ENCODE assay signal across 22 cellular contexts in the genomic region with DNA sequence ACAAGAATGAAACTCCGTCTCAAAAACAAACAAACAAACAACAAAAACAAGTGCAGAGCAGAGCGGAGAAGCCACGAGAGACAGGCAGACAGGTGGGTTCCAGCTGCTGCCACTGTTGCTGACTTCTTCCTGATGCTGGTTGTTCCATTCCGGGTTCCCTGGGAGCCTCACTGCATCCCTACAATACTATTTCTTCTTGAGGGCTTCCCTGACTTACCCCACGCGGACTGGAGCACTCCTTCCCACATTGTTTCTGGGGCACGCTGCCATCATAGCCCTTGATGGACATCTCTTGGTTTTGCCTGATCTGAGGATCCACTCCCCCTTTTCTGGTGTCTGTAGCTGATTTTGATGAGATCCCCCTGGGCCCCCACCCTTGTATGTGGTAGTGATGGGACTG. TPM values are rescaled to one million over a fixed set of nuclear protein-coding genes. Genes with fewer than 3 reads are reported as not detected.
DNase-seq lines count a peak whose midpoint lies in the region; ATAC-seq and TF ChIP-seq lines count a peak whose summit lies in the region.
"Had no signal": no experiment of that assay in that cellular context is flagged by ENCODE, and none has a peak within 500 bp of the region (broad histone marks: within the 10 kb centered on the region; RNA-seq: fewer than 3 reads in every experiment).

No MANE protein-coding gene starts in this region.

- H3K27ac Mint-ChIP-seq in activated naive CD4-positive, alpha-beta T cell treated with anti-CD3 and anti-CD28 coated beads, Interleukin-2, amount 10 ng/mL, durations not matched to agents 7 days and 5 days, result peak overlapping the region; percentile 50
- H3K27ac Mint-ChIP-seq in chondrocyte (ENCODE audit: unreplicated experiment) (no peak overlapping the region), endodermal cell (no peak overlapping the region)
- H3K27ac Mint-ChIP-seq: CD4-positive, alpha-beta T cell had no signal

- no peak overlapping the region for H3K4me3 Mint-ChIP-seq in activated naive CD4-positive, alpha-beta T cell treated with anti-CD3 and anti-CD28 coated beads, Interleukin-2, amount 10 ng/mL, durations not matched to agents 7 days and 5 days
- H3K4me3 Mint-ChIP-seq in chondrocyte (ENCODE audit: unreplicated experiment) (no peak overlapping the region), endodermal cell (no peak overlapping the region)
- H3K4me3 Mint-ChIP-seq: CD4-positive, alpha-beta T cell; CD8-positive, alpha-beta memory T cell had no signal

- H3K36me3 Mint-ChIP-seq in activated naive CD4-positive, alpha-beta T cell treated with anti-CD3 and anti-CD28 coated beads, Interleukin-2, amount 10 ng/mL, durations not matched to agents 7 days and 5 days, result peaks cover 2% of the 10 kb centered on the region
- H3K36me3 Mint-ChIP-seq in chondrocyte (ENCODE audit: low read depth) (peaks cover 2% of the 10 kb centered on the region), endodermal cell (ENCODE audit: low read depth) (no peaks in the 10 kb centered on the region)
- H3K36me3 Mint-ChIP-seq: CD8-positive, alpha-beta memory T cell had no signal

- H3K9me3 ChIP-seq in endodermal cell (ENCODE audit: control insufficient read depth, low read length), result no peaks in the 10 kb centered on the region
- H3K9me3 ChIP-seq: BE2C; BLaER1 treated with 17β-estradiol and CSF1 and Interleukin-3, amounts not matched to agents 10 nM and 100 nM had no signal

- TF ChIP-seq CTCF in chondrocyte (IDR thresholded peaks at IDR 0.05), result no peak
- TF ChIP-seq CTCF in endodermal cell (conservative IDR thresholded peaks at IDR 0.05), result no peak

- H3K4me1 ChIP-seq in endodermal cell (ENCODE audit: control insufficient read depth, insufficient read depth, low read length), result peaks cover 14% of the 10 kb centered on the region
- H3K4me1 ChIP-seq: BE2C had no signal

- H3K4me1 Mint-ChIP-seq in activated naive CD4-positive, alpha-beta T cell treated with anti-CD3 and anti-CD28 coated beads, Interleukin-2, amount 10 ng/mL, durations not matched to agents 7 days and 5 days, result peaks cover 3% of the 10 kb centered on the region
- H3K4me1 Mint-ChIP-seq in chondrocyte (ENCODE audit: low read depth) (peaks cover 8% of the 10 kb centered on the region), endodermal cell (peaks cover 49% of the 10 kb centered on the region)

- no peak for DNase-seq in activated naive CD4-positive, alpha-beta T cell treated with anti-CD3 and anti-CD28 coated beads, Interleukin-2, amount 10 ng/mL, durations not matched to agents 7 days and 5 days
- no peak for DNase-seq in activated naive CD4-positive, alpha-beta T cell treated with anti-CD3 and anti-CD28 coated beads, Interleukin-2, amount 50 U/mL, for 16 hours
- DNase-seq in chondrocyte (ENCODE audit: low spot score), result peak; percentile 10
- DNase-seq in posterior vena cava (ENCODE audit: low spot score), result peak; percentile 56
- DNase-seq in endodermal cell, result no peak
- DNase-seq: AML-193; BE2C; CD4-positive, alpha-beta T cell; CD8-positive, alpha-beta memory T cell; DMS 273 treated with DMSO at 0.1 percent for 48 hours; DMS79; EL; GDM1; GM23248; H7 had no signal

- H3K4me3 ChIP-seq in endodermal cell (ENCODE audit: low read length), result no peak overlapping the region
- H3K4me3 ChIP-seq: BLaER1 treated with 17β-estradiol and CSF1 and Interleukin-3, amounts not matched to agents 10 nM and 100 nM; GM12878; GM23248 had no signal

- H3K9ac ChIP-seq in endodermal cell (ENCODE audit: extremely low read depth, low read length, poor library complexity, severe bottlenecking), result no peak overlapping the region
- H3K9ac ChIP-seq: BLaER1 treated with 17β-estradiol and CSF1 and Interleukin-3, amounts not matched to agents 10 nM and 100 nM; GM23248 had no signal

- H3K9me3 Mint-ChIP-seq in activated naive CD4-positive, alpha-beta T cell treated with anti-CD3 and anti-CD28 coated beads, Interleukin-2, amount 10 ng/mL, durations not matched to agents 7 days and 5 days, result no peaks in the 10 kb centered on the region
- H3K9me3 Mint-ChIP-seq in chondrocyte (ENCODE audit: low read depth) (no peaks in the 10 kb centered on the region), endodermal cell (no peaks in the 10 kb centered on the region)
- H3K9me3 Mint-ChIP-seq: CD4-positive, alpha-beta T cell; CD8-positive, alpha-beta memory T cell had no signal

- no peak overlapping the region for H3K27ac ChIP-seq in endodermal cell (ENCODE audit: low read depth, low read length)
- H3K27ac ChIP-seq: 22Rv1; BLaER1 treated with 17β-estradiol and CSF1 and Interleukin-3, amounts not matched to agents 10 nM and 100 nM; GM23248 had no signal

- intact Hi-C loops in posterior vena cava (cut with DNase I), result no loop called here

- ATAC-seq in GM18502 (IDR thresholded peaks at IDR 0.05; ENCODE audit: poor library complexity, unreplicated experiment), result no peak
- ATAC-seq: GM12878, HCT116 had no signal

- peaks cover 9% of the 10 kb centered on the region for H3K27me3 ChIP-seq in endodermal cell (ENCODE audit: control insufficient read depth, insufficient read depth, low read length, poor library complexity, severe bottlenecking)

- no peaks in the 10 kb centered on the region for H3K36me3 ChIP-seq in endodermal cell (ENCODE audit: control insufficient read depth, insufficient read depth, low read length)
- H3K36me3 ChIP-seq: BE2C; BLaER1 treated with 17β-estradiol and CSF1 and Interleukin-3, amounts not matched to agents 10 nM and 100 nM had no signal

- CTCF ChIA-PET in activated naive CD4-positive, alpha-beta T cell treated with anti-CD3 and anti-CD28 coated beads, Interleukin-2, amount 10 ng/mL, durations not matched to agents 7 days and 5 days (lab: Charles Lee), result no interaction called here

- 73 to 76% methylated on average over 6 to 7 of the region's 7 CpGs for WGBS in endodermal cell (ENCODE audit: insufficient coverage in 1 of 2, insufficient read length in 1 of 2), 2 experiments

- H3K27me3 Mint-ChIP-seq in activated naive CD4-positive, alpha-beta T cell treated with anti-CD3 and anti-CD28 coated beads, Interleukin-2, amount 10 ng/mL, durations not matched to agents 7 days and 5 days, result peaks cover 94% of the 10 kb centered on the region
- H3K27me3 Mint-ChIP-seq in chondrocyte (ENCODE audit: low read depth), result peaks cover 52% of the 10 kb centered on the region
- peaks cover 67% of the 10 kb centered on the region for H3K27me3 Mint-ChIP-seq in endodermal cell (ENCODE audit: insufficient read depth)

RNA-seq across cellular contexts. Expression of a gene that starts 5.6 kb away (rescaled TPM):
- total RNA-seq in chondrocyte (not detected in 3 replicates), posterior vena cava (not detected), endodermal cell (1 to 10 TPM; 2.3 to 3.3 TPM)
- 3.0 TPM for polyA plus RNA-seq in endodermal cell (2013, experiment 1 of 2)
- 1.2 TPM for polyA plus RNA-seq in endodermal cell (2013, experiment 2 of 2)
- total RNA-seq: CD4-positive, alpha-beta T cell; CD8-positive, alpha-beta memory T cell; GM12878; GM23248 had no signal
- polyA plus RNA-seq: AG04450; CD14-positive monocyte; CD8-positive, alpha-beta memory T cell; GM12878; GM23248 had no signal

RNA-seq across cellular contexts. Expression of a gene that starts 6.2 kb away (rescaled TPM):
- total RNA-seq in chondrocyte (15.3 to 21.3 TPM (median 17.0 TPM) in 3 replicates), posterior vena cava (10 to 100 TPM; 11.9 to 13.0 TPM), endodermal cell (10 to 100 TPM; 23.3 to 24.8 TPM)
- polyA plus RNA-seq in endodermal cell (2013, experiment 1 of 2), result 13.3 TPM
- polyA plus RNA-seq in endodermal cell (2013, experiment 2 of 2), result 10.6 TPM

RNA-seq across cellular contexts. Expression of a gene that starts 36.7 kb away (rescaled TPM):
- total RNA-seq in chondrocyte (151 to 183 TPM (median 152 TPM) in 3 replicates), posterior vena cava (100 to 1,000 TPM in 1 of 2 donors, 10 to 100 TPM in 1; 89.5 to 113 TPM), endodermal cell (10 to 100 TPM; 58.6 to 71.6 TPM)
- polyA plus RNA-seq in endodermal cell (2013, experiment 1 of 2), result 36.5 TPM
- 37.6 TPM for polyA plus RNA-seq in endodermal cell (2013, experiment 2 of 2)

Comparison
In these comparisons a context has a peak if more than half of its experiments do, and no peak if none do; other contexts are left out.
1. DNase-seq: peak in chondrocyte (single experiment) and posterior vena cava (single experiment); none in activated naive CD4-positive, alpha-beta T cell treated with anti-CD3 and anti-CD28 coated beads, Interleukin-2, amount 10 ng/mL, durations not matched to agents 7 days and 5 days (single experiment), activated naive CD4-positive, alpha-beta T cell treated with anti-CD3 and anti-CD28 coated beads, Interleukin-2, amount 50 U/mL, for 16 hours (single experiment) and endodermal cell (single experiment).